1 cellular context compared by ENCODE assay signal in the genomic region with DNA sequence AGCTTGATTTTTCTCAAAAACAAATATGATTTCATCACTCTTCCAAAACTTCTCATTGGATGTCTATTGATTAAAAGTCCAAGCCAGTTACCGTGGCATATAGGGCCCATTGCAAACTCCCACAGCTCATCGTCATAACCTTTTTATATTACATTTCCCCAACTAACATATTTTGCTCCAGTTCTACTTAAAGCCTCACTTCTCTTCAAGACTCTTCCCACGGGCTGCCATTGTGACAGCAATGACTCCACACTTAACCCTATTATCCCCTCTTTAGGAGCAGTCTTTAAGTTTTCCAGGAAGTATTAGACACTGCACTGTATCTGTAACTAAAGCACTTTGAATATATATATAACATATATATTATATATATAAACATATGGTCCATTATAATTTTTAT.
TF ChIP-seq lines count a peak whose summit lies in the region.

No MANE protein-coding gene starts in this region.

TF ChIP-seq in SK-N-SH treated with all-trans-retinoic acid at 6 μM for 48 hours, 23 proteins besides CTCF, POLR2A, EP300 and RAD21 (continued from another document):
- TF ChIP-seq, protein P1, sequence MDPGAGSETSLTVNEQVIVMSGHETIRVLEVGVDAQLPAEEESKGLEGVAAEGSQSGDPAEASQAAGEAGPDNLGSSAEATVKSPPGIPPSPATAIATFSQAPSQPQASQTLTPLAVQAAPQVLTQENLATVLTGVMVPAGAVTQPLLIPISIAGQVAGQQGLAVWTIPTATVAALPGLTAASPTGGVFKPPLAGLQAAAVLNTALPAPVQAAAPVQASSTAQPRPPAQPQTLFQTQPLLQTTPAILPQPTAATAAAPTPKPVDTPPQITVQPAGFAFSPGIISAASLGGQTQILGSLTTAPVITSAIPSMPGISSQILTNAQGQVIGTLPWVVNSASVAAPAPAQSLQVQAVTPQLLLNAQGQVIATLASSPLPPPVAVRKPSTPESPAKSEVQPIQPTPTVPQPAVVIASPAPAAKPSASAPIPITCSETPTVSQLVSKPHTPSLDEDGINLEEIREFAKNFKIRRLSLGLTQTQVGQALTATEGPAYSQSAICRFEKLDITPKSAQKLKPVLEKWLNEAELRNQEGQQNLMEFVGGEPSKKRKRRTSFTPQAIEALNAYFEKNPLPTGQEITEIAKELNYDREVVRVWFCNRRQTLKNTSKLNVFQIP (CRISPR knock-in tag; IDR thresholded peaks at IDR 0.05; ENCODE audit: borderline replicate concordance, low read depth) = no peak
- TF ChIP-seq ZFP3 (CRISPR knock-in tag; IDR thresholded peaks at IDR 0.05) (no peak), ZNF70 (CRISPR knock-in tag; IDR thresholded peaks at IDR 0.05) (no peak), CSDC2 (CRISPR knock-in tag; IDR thresholded peaks at IDR 0.05) (no peak), ISL1 (CRISPR knock-in tag; IDR thresholded peaks at IDR 0.05) (no peak), SNAI2 (CRISPR knock-in tag; IDR thresholded peaks at IDR 0.05) (no peak), BACH2 (CRISPR knock-in tag; IDR thresholded peaks at IDR 0.05; ENCODE audit: borderline replicate concordance) (no peak)
- TF ChIP-seq, protein P2, sequence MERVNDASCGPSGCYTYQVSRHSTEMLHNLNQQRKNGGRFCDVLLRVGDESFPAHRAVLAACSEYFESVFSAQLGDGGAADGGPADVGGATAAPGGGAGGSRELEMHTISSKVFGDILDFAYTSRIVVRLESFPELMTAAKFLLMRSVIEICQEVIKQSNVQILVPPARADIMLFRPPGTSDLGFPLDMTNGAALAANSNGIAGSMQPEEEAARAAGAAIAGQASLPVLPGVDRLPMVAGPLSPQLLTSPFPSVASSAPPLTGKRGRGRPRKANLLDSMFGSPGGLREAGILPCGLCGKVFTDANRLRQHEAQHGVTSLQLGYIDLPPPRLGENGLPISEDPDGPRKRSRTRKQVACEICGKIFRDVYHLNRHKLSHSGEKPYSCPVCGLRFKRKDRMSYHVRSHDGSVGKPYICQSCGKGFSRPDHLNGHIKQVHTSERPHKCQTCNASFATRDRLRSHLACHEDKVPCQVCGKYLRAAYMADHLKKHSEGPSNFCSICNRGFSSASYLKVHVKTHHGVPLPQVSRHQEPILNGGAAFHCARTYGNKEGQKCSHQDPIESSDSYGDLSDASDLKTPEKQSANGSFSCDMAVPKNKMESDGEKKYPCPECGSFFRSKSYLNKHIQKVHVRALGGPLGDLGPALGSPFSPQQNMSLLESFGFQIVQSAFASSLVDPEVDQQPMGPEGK (CRISPR knock-in tag; IDR thresholded peaks at IDR 0.05; ENCODE audit: borderline replicate concordance) = no peak
- TF ChIP-seq, protein P3, sequence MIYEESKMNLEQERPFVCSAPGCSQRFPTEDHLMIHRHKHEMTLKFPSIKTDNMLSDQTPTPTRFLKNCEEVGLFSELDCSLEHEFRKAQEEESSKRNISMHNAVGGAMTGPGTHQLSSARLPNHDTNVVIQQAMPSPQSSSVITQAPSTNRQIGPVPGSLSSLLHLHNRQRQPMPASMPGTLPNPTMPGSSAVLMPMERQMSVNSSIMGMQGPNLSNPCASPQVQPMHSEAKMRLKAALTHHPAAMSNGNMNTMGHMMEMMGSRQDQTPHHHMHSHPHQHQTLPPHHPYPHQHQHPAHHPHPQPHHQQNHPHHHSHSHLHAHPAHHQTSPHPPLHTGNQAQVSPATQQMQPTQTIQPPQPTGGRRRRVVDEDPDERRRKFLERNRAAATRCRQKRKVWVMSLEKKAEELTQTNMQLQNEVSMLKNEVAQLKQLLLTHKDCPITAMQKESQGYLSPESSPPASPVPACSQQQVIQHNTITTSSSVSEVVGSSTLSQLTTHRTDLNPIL (CRISPR knock-in tag; IDR thresholded peaks at IDR 0.05; ENCODE audit: low read depth) = no peak
